8 cellular contexts compared by ENCODE assay signal in genomic region chr1:39491146-39491921, GRCh38. TPM values are rescaled to one million over a fixed set of nuclear protein-coding genes. Genes with fewer than 3 reads are reported as not detected.
DNase-seq lines count a peak whose midpoint lies in the region; ATAC-seq and TF ChIP-seq lines count a peak whose summit lies in the region.

Gene BMP8A, plus strand, starts transcription at chr1:39491636. Its CDS starts 356 bp downstream, at chr1:39491992.

- H3K9me3 ChIP-seq in CD4-positive, alpha-beta memory T cell (ENCODE audit: control insufficient read depth in 1 of 2, low read length in 2 of 2), result no peaks in the 10 kb centered on the region
- H3K9me3 ChIP-seq in heart right ventricle (no peaks in the 10 kb centered on the region), gastrocnemius medialis (no peaks in the 10 kb centered on the region)

- ATAC-seq in GM19372 (IDR thresholded peaks at IDR 0.05; ENCODE audit: low read depth, unreplicated experiment), result peak; percentile 76
- peak in 7 of 8 donors; percentile 55 to 79 (median 60) for ATAC-seq in heart right ventricle
- peak; percentile 32 to 79 for ATAC-seq in gastrocnemius medialis

- H3K27me3 Mint-ChIP-seq in CD4-positive, alpha-beta memory T cell, result peaks cover 10 to 11% of the 10 kb centered on the region in 2 donors

- intact Hi-C loops in CD4-positive, alpha-beta memory T cell (cut with micrococcal nuclease), result loop anchor here (2.0 kb wide), 1 partner anchor 47 kb away; no protein-coding TSS in a partner anchor
- intact Hi-C loops in heart right ventricle (cut with DNase I) (no loop called here), gastrocnemius medialis (cut with DNase I; ENCODE audit: low total_unique reads) (no loop called here)

- peak within 1 kb of the TSS; percentile 55 to 79 (median 72) for H3K4me3 Mint-ChIP-seq in CD4-positive, alpha-beta memory T cell

- WGBS in heart right ventricle, 2 donors, result 1 to 2% methylated on average over 76 to 112 of the region's 112 CpGs

- peaks cover 2 to 12% (median 5%) of the 10 kb centered on the region in 4 donors for H3K4me1 Mint-ChIP-seq in CD4-positive, alpha-beta memory T cell

- TF ChIP-seq CTCF in heart right ventricle (IDR thresholded peaks at IDR 0.05) (no peak), gastrocnemius medialis (IDR thresholded peaks at IDR 0.05 in 4 of 5, conservative IDR thresholded peaks at IDR 0.05 in 1 of 5) (no peak)

- H3K27ac Mint-ChIP-seq in CD4-positive, alpha-beta memory T cell, result peak within 1 kb of the TSS in 3 of 7 donors; percentile 70 to 83 (median 71)

- H3K27ac ChIP-seq in CD4-positive, alpha-beta memory T cell (ENCODE audit: low read depth, low read length), result no peak within 1 kb of the TSS
- no peak within 1 kb of the TSS for H3K27ac ChIP-seq in heart right ventricle
- H3K27ac ChIP-seq in gastrocnemius medialis, result no peak within 1 kb of the TSS

- no peaks in the 10 kb centered on the region for H3K36me3 ChIP-seq in CD4-positive, alpha-beta memory T cell (ENCODE audit: insufficient read depth, low read length)
- H3K36me3 ChIP-seq in heart right ventricle (peaks cover 0 to 21% (median 13%) of the 10 kb centered on the region in 9 donors), gastrocnemius medialis (peaks cover 0 to 13% of the 10 kb centered on the region in 2 donors)

- peak within 1 kb of the TSS in 1 of 2 donors; percentile 45 for H3K4me3 ChIP-seq in CD4-positive, alpha-beta memory T cell (ENCODE audit: low read length in 2 of 2)
- H3K4me3 ChIP-seq in heart right ventricle (peak within 1 kb of the TSS; percentile 14 to 57 (median 50)), gastrocnemius medialis (peak within 1 kb of the TSS; percentile 31 to 61 (median 46))

- peak; percentile 71 to 77 (median 76) for DNase-seq in CD4-positive, alpha-beta memory T cell
- DNase-seq in HT1080 (ENCODE audit: low read depth), result peak; percentile 18
- DNase-seq in SHP77 (lab: John Stamatoyannopoulos, UW), result peak; percentile 38 to 73
- DNase-seq in activated gamma-delta T cell treated with Interleukin-2 at 50 U/mL for 16 hours, result peak; percentile 69
- DNase-seq in heart right ventricle, result peak in 1 of 2 donors; percentile 55
- peak in 1 of 2 donors; percentile 44 for DNase-seq in gastrocnemius medialis
- DNase-seq in NAMALWA (ENCODE audit: low spot score), result no peak

- POLR2A ChIA-PET in CD4-positive, alpha-beta memory T cell (lab: Charles Lee; ENCODE audit: partially characterized antibody), result no interaction called here

- H3K9me3 Mint-ChIP-seq in CD4-positive, alpha-beta memory T cell, result no peaks in the 10 kb centered on the region

- peaks cover 0 to 14% of the 10 kb centered on the region in 2 donors for H3K36me3 Mint-ChIP-seq in CD4-positive, alpha-beta memory T cell

- peaks cover 7% of the 10 kb centered on the region for H3K27me3 ChIP-seq in CD4-positive, alpha-beta memory T cell (ENCODE audit: insufficient read depth, low read length)
- H3K27me3 ChIP-seq in heart right ventricle (peaks cover 6 to 43% (median 25%) of the 10 kb centered on the region in 7 donors), gastrocnemius medialis (peaks cover 15 to 23% (median 19%) of the 10 kb centered on the region in 3 donors)

- peaks cover 4% of the 10 kb centered on the region for H3K4me1 ChIP-seq in CD4-positive, alpha-beta memory T cell (ENCODE audit: insufficient read depth, low read length)
- H3K4me1 ChIP-seq in heart right ventricle (peaks cover 0 to 11% (median 6%) of the 10 kb centered on the region in 9 donors), gastrocnemius medialis (no peaks in the 10 kb centered on the region)

- in situ Hi-C loops in gastrocnemius medialis (cut with MboI; ENCODE audit: low sequenced_read_pairs in 4 of 4), result no loop called here

- CTCF ChIA-PET in CD4-positive, alpha-beta memory T cell (lab: Charles Lee; ENCODE audit: partially characterized antibody), result no interaction called here

- TF ChIP-seq POLR2A in gastrocnemius medialis (IDR thresholded peaks at IDR 0.05), result no peak

RNA-seq across cellular contexts. Expression of gene BMP8A, which starts in this region (rescaled TPM):
- not detected for total RNA-seq in CD4-positive, alpha-beta memory T cell
- polyA plus RNA-seq in CD4-positive, alpha-beta memory T cell, result not detected
- total RNA-seq in HT1080 (2014; rRNA removed; shearing (Covaris generic)), result not detected in 2 replicates
- polyA plus RNA-seq in HT1080 (2015; cell fraction: cytosol; rRNA removed), result 0.17 and 0.21 TPM in 2 replicates
- 0.22 TPM in 1 of 2 replicates, not detected in the other for polyA plus RNA-seq in HT1080 (2015; cell fraction: nucleus; rRNA removed)
- total RNA-seq in heart right ventricle (1 to 10 TPM in 4 of 10 donors, under 1 TPM in 4, not detected in 2; 0.33 to 1.8 (median 0.85) TPM), gastrocnemius medialis (1 to 10 TPM in 1 of 4 donors, under 1 TPM in 1, not detected in 2; 0.31 to 1.3 TPM)
- polyA plus RNA-seq in heart right ventricle, result under 1 TPM in 1 of 2 donors, not detected in 1; 0.16 TPM

Comparison
In these comparisons a context has a peak if more than half of its experiments do, and no peak if none do; other contexts are left out.
1. Peak in DNase-seq in CD4-positive, alpha-beta memory T cell; RNA of the gene not detected or under 1 TPM.
2. Peak in DNase-seq in HT1080; RNA of the gene not detected or under 1 TPM.